In genomic region chr11:128039140-128040021, GRCh38 we compare ENCODE assay signal across 8 cellular contexts.
DNase-seq lines count a peak whose midpoint lies in the region; ATAC-seq and TF ChIP-seq lines count a peak whose summit lies in the region.

No MANE protein-coding gene starts in this region.

- BruUV-seq in A673 (replicated peaks; lab: Mats Ljungman, UMichigan): no TSS peak

- H3K36me3 ChIP-seq in A673 (ENCODE audit: insufficient read depth, low read length, poor library complexity, severe bottlenecking): no peaks in the 10 kb centered on the region
- H3K36me3 ChIP-seq in tibial artery: no peaks in the 10 kb centered on the region

- H3K36me3 Mint-ChIP-seq in naive B cell: no peaks in the 10 kb centered on the region

- DNase-seq in A673 (ENCODE audit: low spot score): peak; percentile 73
- peak; percentile 20 to 97 (median 67) for DNase-seq in T-helper 2 cell
- DNase-seq in amniotic epithelial cell (ENCODE audit: low read depth): peak; percentile 96
- DNase-seq in naive B cell: peak; percentile 14
- DNase-seq in tibial artery: peak; percentile 86 to 87
- DNase-seq in retina: no peak

- no peaks in the 10 kb centered on the region for H3K27me3 ChIP-seq in A673 (replicated peaks; ENCODE audit: insufficient read depth, low read depth, low read length, poor library complexity)
- no peaks in the 10 kb centered on the region for H3K27me3 ChIP-seq in tibial artery

- peak overlapping the region in 4 of 6 donors; percentile 3 to 62 (median 12) for H3K27ac Mint-ChIP-seq in naive B cell

- TF ChIP-seq CTCF in A673 (conservative IDR thresholded peaks at IDR 0.05; ENCODE audit: low read depth, low read length): no peak
- no peak for TF ChIP-seq CTCF in tibial artery (IDR thresholded peaks at IDR 0.05)

- H3K4me1 ChIP-seq in A673 (ENCODE audit: insufficient read depth, low read length, poor library complexity, severe bottlenecking): no peaks in the 10 kb centered on the region
- no peaks in the 10 kb centered on the region for H3K4me1 ChIP-seq in tibial artery

- peaks cover 14 to 27% (median 17%) of the 10 kb centered on the region in 3 donors for H3K27me3 Mint-ChIP-seq in naive B cell

- H3K27ac ChIP-seq in A673 (ENCODE audit: low read depth, low read length, poor library complexity, severe bottlenecking) (no peak overlapping the region), tibial artery (no peak overlapping the region)

- POLR2A ChIA-PET in A673 (lab: Charles Lee; ENCODE audit: low non-redundant PET): interaction anchor here (0.6 kb wide), 1 partner anchor 1380 kb away, joined by 3 read pairs; no protein-coding TSS in a partner anchor

- CTCF ChIA-PET in A673 (lab: Charles Lee): no interaction called here

- ATAC-seq in GM19328 (IDR thresholded peaks at IDR 0.05; ENCODE audit: unreplicated experiment) (peak; percentile 82), HG03457 (IDR thresholded peaks at IDR 0.05; ENCODE audit: unreplicated experiment) (peak; percentile 98), naive B cell (ENCODE audit: low read depth in 2 of 2) (peak; percentile 90 to 97)

- H3K9me3 ChIP-seq in A673 (ENCODE audit: low read depth, low read length, poor library complexity, severe bottlenecking): peaks cover 3% of the 10 kb centered on the region
- no peaks in the 10 kb centered on the region for H3K9me3 ChIP-seq in tibial artery

- H3K9me3 Mint-ChIP-seq in naive B cell: peaks cover 0 to 3% (median 0%) of the 10 kb centered on the region in 7 donors

- H3K4me3 Mint-ChIP-seq in naive B cell: peak overlapping the region in 2 of 8 donors; percentile 13 to 29

- H3K4me1 Mint-ChIP-seq in naive B cell: peaks cover 16 to 22% (median 16%) of the 10 kb centered on the region in 3 donors

- H3K4me3 ChIP-seq in A673 (ENCODE audit: low read depth, low read length, poor library complexity, severe bottlenecking) (no peak overlapping the region), tibial artery (no peak overlapping the region)

- intact Hi-C loops in A673 (cut with micrococcal nuclease; ENCODE audit: unreplicated experiment) (no loop called here), tibial artery (cut with DNase I; ENCODE audit: low total_unique reads) (loop anchor here (10.0 kb wide), 1 partner anchor 795 kb away; no protein-coding TSS in a partner anchor)
